Comparison of ENCODE assay signal across 1 cellular context in genomic region chr12:111598637-111599458, GRCh38.
TF ChIP-seq lines count a peak whose summit lies in the region.

TSS of gene ATXN2 (minus strand) at chr12:111599315. CDS start at chr12:111599034, 281 bp downstream.

TF ChIP-seq in K562, 482 proteins besides CTCF, POLR2A, EP300 and RAD21 (continued from another document and continues in another):
- TF ChIP-seq SRSF7 (optimal IDR thresholded peaks at IDR 0.05; ENCODE audit: low read depth, low read length): no peak
- TF ChIP-seq ZFP91 (CRISPR knock-in tag; IDR thresholded peaks at IDR 0.05): no peak
- no peak for TF ChIP-seq NCOA4 (IDR thresholded peaks at IDR 0.05; ENCODE audit: partially characterized antibody)
- no peak for TF ChIP-seq ZNF280B (CRISPR knock-in tag; IDR thresholded peaks at IDR 0.05)
- 0 out of 2 replicates have a peak, but pooled peaks have one; percentile 44 for TF ChIP-seq ZNF740 (CRISPR knock-in tag; IDR thresholded peaks at IDR 0.05)
- TF ChIP-seq ZNF740 (tag; IDR thresholded peaks at IDR 0.05): peak in 1 of 2 experiments; percentile 58; a peak in 1 of 4 replicates
- TF ChIP-seq FOXJ2 (tag; IDR thresholded peaks at IDR 0.05): no peak
- TF ChIP-seq E2F4 (CRISPR knock-in tag; IDR thresholded peaks at IDR 0.05; ENCODE audit: low read depth): no peak
- TF ChIP-seq NR2C1 (IDR thresholded peaks at IDR 0.05): no peak
- no peak for TF ChIP-seq NR2C1 (tag; IDR thresholded peaks at IDR 0.05)
- TF ChIP-seq NONO (IDR thresholded peaks at IDR 0.05; ENCODE audit: low read depth in 2 of 2, low read length in 1 of 2): peak; percentile 20 to 23; a peak in 1 of 4 replicates
- no peak for TF ChIP-seq MYC (IDR thresholded peaks at IDR 0.05; ENCODE audit: low read depth, low read length)
- TF ChIP-seq MYC (CRISPR knock-in tag; IDR thresholded peaks at IDR 0.05; ENCODE audit: borderline replicate concordance, low read depth): no peak
- peak; percentile 71; the same call in 1 of the 2 replicates for TF ChIP-seq SMAD4 (CRISPR knock-in tag; conservative IDR thresholded peaks at IDR 0.05)
- peak; percentile 73 for TF ChIP-seq E2F3 (CRISPR knock-in tag; IDR thresholded peaks at IDR 0.05)
- no peak for TF ChIP-seq RAD51 (IDR thresholded peaks at IDR 0.05; ENCODE audit: borderline replicate concordance, low read depth)
- TF ChIP-seq GATAD2B (IDR thresholded peaks at IDR 0.05; ENCODE audit: borderline replicate concordance): peak; percentile 84; the same call in 1 of the 2 replicates
- TF ChIP-seq ZNF584 (CRISPR knock-in tag; IDR thresholded peaks at IDR 0.05; ENCODE audit: low read depth): no peak
- TF ChIP-seq VEZF1 (CRISPR knock-in tag; IDR thresholded peaks at IDR 0.05): peak; percentile 98
- TF ChIP-seq ZNF512 (tag; IDR thresholded peaks at IDR 0.05): no peak
- TF ChIP-seq USF2 (CRISPR knock-in tag; IDR thresholded peaks at IDR 0.05): no peak
- no peak for TF ChIP-seq XRCC4 (IDR thresholded peaks at IDR 0.05; ENCODE audit: extremely low read depth, insufficient read depth, insufficient read length)
- no peak for TF ChIP-seq HMBOX1 (IDR thresholded peaks at IDR 0.05)
- TF ChIP-seq PHF8 (IDR thresholded peaks at IDR 0.05; ENCODE audit: borderline replicate concordance, low read length): peak; percentile 49; the same call in 1 of the 2 replicates
- TF ChIP-seq CEBPZ (IDR thresholded peaks at IDR 0.05; ENCODE audit: borderline replicate concordance, low read depth, low read length): no peak
- TF ChIP-seq MTA3 (IDR thresholded peaks at IDR 0.05; ENCODE audit: borderline replicate concordance): no peak; the same call in 1 of the 2 replicates
- no peak for TF ChIP-seq NCOR1 (IDR thresholded peaks at IDR 0.05)
- TF ChIP-seq CREB1 (IDR thresholded peaks at IDR 0.05): no peak
- peak; percentile 19; the same call in 1 of the 2 replicates for TF ChIP-seq CREB1 (CRISPR knock-in tag; IDR thresholded peaks at IDR 0.05)
- TF ChIP-seq ZC3H11A (IDR thresholded peaks at IDR 0.05; ENCODE audit: low read depth, low read length): no peak
- TF ChIP-seq ZNF263 (CRISPR knock-in tag; IDR thresholded peaks at IDR 0.05; ENCODE audit: borderline replicate concordance): no peak
- no peak for TF ChIP-seq DACH1 (IDR thresholded peaks at IDR 0.05; ENCODE audit: partially characterized antibody)
- TF ChIP-seq E2F6 (IDR thresholded peaks at IDR 0.05; ENCODE audit: borderline replicate concordance in 1 of 2, extremely low read depth in 1 of 2, insufficient read depth in 1 of 2, insufficient read length in 1 of 2, low read depth in 1 of 2, low read length in 1 of 2, poor library complexity in 1 of 2, severe bottlenecking in 1 of 2): peak in 1 of 2 experiments; percentile 16
- no peak for TF ChIP-seq BRF1 (IDR thresholded peaks at IDR 0.05; ENCODE audit: borderline replicate concordance, extremely low read depth, insufficient read length)
- TF ChIP-seq MTF1 (CRISPR knock-in tag; IDR thresholded peaks at IDR 0.05; ENCODE audit: borderline replicate concordance): no peak
- TF ChIP-seq ZNF695 (CRISPR knock-in tag; IDR thresholded peaks at IDR 0.05): no peak
- 0 out of 2 replicates have a peak, but pooled peaks have one; percentile 9 for TF ChIP-seq POLR2AphosphoS5 (IDR thresholded peaks at IDR 0.05; ENCODE audit: control insufficient read depth, insufficient read depth, low read depth, low read length)
- TF ChIP-seq JUND (IDR thresholded peaks at IDR 0.05; ENCODE audit: borderline replicate concordance, low read depth, low read length): no peak
- no peak for TF ChIP-seq JUND (tag; IDR thresholded peaks at IDR 0.05; ENCODE audit: borderline replicate concordance, low read depth, low read length)
- TF ChIP-seq PHB2 (IDR thresholded peaks at IDR 0.05; ENCODE audit: low read depth): no peak
- no peak for TF ChIP-seq MEF2A (IDR thresholded peaks at IDR 0.05; ENCODE audit: control insufficient read depth, low read depth, low read length)
- no peak; the same call in 1 of the 2 replicates for TF ChIP-seq XRCC5 (IDR thresholded peaks at IDR 0.05; ENCODE audit: low read depth, low read length)
- no peak for TF ChIP-seq ZNF197 (CRISPR knock-in tag; IDR thresholded peaks at IDR 0.05; ENCODE audit: low read depth)
- no peak for TF ChIP-seq HNRNPUL1 (IDR thresholded peaks at IDR 0.05; ENCODE audit: low read length)
- no peak for TF ChIP-seq MYBL2 (IDR thresholded peaks at IDR 0.05; ENCODE audit: low read depth)
- TF ChIP-seq MYBL2 (CRISPR knock-in tag; IDR thresholded peaks at IDR 0.05; ENCODE audit: borderline replicate concordance): no peak
- no peak for TF ChIP-seq HINFP (tag; conservative IDR thresholded peaks at IDR 0.05; ENCODE audit: low read depth)
- TF ChIP-seq CCNT2 (IDR thresholded peaks at IDR 0.05; ENCODE audit: borderline replicate concordance, extremely low read depth, insufficient read length, low read depth, low read length): peak; percentile 10
- no peak for TF ChIP-seq ZNF133 (CRISPR knock-in tag; IDR thresholded peaks at IDR 0.05)
